In genomic region chrX:77446029-77446585, GRCh38 we compare ENCODE assay signal across 8 cellular contexts. TPM values are rescaled to one million over a fixed set of nuclear protein-coding genes. Genes with fewer than 3 reads are reported as not detected.
A peak's percentile ranks its signal among the peaks of the same experiment; 100 is the strongest.
DNase-seq lines count a peak whose midpoint lies in the region; ATAC-seq, FAIRE-seq and TF ChIP-seq lines count a peak whose summit lies in the region.

No MANE protein-coding gene starts in this region.

- H3K36me3 ChIP-seq in bronchial epithelial cell (ENCODE audit: control insufficient read depth, insufficient read depth, low read length) = no peaks in the 10 kb centered on the region
- no peaks in the 10 kb centered on the region for H3K36me3 ChIP-seq in right lobe of liver
- no peaks in the 10 kb centered on the region for H3K36me3 ChIP-seq in tibial artery
- no peaks in the 10 kb centered on the region for H3K36me3 ChIP-seq in PC-3 (ENCODE audit: low read depth, low read length)

- no peaks in the 10 kb centered on the region for H4K20me1 ChIP-seq in PC-3 (ENCODE audit: low read length)

- no peaks in the 10 kb centered on the region for H3K4me1 ChIP-seq in right lobe of liver
- H3K4me1 ChIP-seq in tibial artery = no peaks in the 10 kb centered on the region
- peaks cover 29% of the 10 kb centered on the region for H3K4me1 ChIP-seq in PC-3 (ENCODE audit: insufficient read depth, low read length)

- H3K9me3 ChIP-seq in right lobe of liver (no peaks in the 10 kb centered on the region), tibial artery (no peaks in the 10 kb centered on the region), PC-3 (ENCODE audit: low read length) (no peaks in the 10 kb centered on the region)

- WGBS in right lobe of liver (ENCODE audit: insufficient coverage, low coverage, low lambda C conversion rate, missing lambda C conversion rate) = 27% methylated on average over 8 of the region's 27 CpGs

- FAIRE-seq in bronchial epithelial cell (lab: Jason Lieb, UNC) = no peak

- H3K27me3 Mint-ChIP-seq in activated CD4-positive, alpha-beta T cell treated with anti-CD3 and anti-CD28 coated beads, Interleukin-2, amount 10 ng/mL, durations not matched to agents 7 days and 5 days = peaks cover 18% of the 10 kb centered on the region

- no peak overlapping the region for H3K27ac Mint-ChIP-seq in activated CD4-positive, alpha-beta T cell treated with anti-CD3 and anti-CD28 coated beads, Interleukin-2, amount 10 ng/mL, durations not matched to agents 7 days and 5 days

- peaks cover 17% of the 10 kb centered on the region for H3K4me1 Mint-ChIP-seq in activated CD4-positive, alpha-beta T cell treated with anti-CD3 and anti-CD28 coated beads, Interleukin-2, amount 10 ng/mL, durations not matched to agents 7 days and 5 days

- H3K79me2 ChIP-seq in PC-3 (ENCODE audit: low read length) = no peaks in the 10 kb centered on the region

- no peaks in the 10 kb centered on the region for H3K9me3 Mint-ChIP-seq in activated CD4-positive, alpha-beta T cell treated with anti-CD3 and anti-CD28 coated beads, Interleukin-2, amount 10 ng/mL, durations not matched to agents 7 days and 5 days

- POLR2A ChIA-PET in activated CD4-positive, alpha-beta T cell treated with anti-CD3 and anti-CD28 coated beads, Interleukin-2, amount 10 ng/mL, durations not matched to agents 7 days and 5 days (lab: Charles Lee) = no interaction called here
- POLR2A ChIA-PET in PC-3 (lab: Charles Lee; ENCODE audit: unreplicated experiment) = no interaction called here

- H2AFZ ChIP-seq in PC-3 (ENCODE audit: low read length) = no peak overlapping the region

- intact Hi-C loops in right lobe of liver (cut with DNase I) (no loop called here), tibial artery (cut with DNase I; ENCODE audit: low total_unique reads) (no loop called here), PC-3 (cut with micrococcal nuclease) (no loop called here)

- peak overlapping the region; percentile 61 for H3K4me3 Mint-ChIP-seq in activated CD4-positive, alpha-beta T cell treated with anti-CD3 and anti-CD28 coated beads, Interleukin-2, amount 10 ng/mL, durations not matched to agents 7 days and 5 days

- ATAC-seq in right lobe of liver = peak; percentile 55 to 72 (median 68)
- ATAC-seq in PC-3 = no peak
- no peak for ATAC-seq in HG02885 (IDR thresholded peaks at IDR 0.05; ENCODE audit: poor library complexity, unreplicated experiment)

- H3F3A ChIP-seq in PC-3 (ENCODE audit: low read length, unreplicated experiment) = no peaks in the 10 kb centered on the region

- no peaks in the 10 kb centered on the region for H3K36me3 Mint-ChIP-seq in activated CD4-positive, alpha-beta T cell treated with anti-CD3 and anti-CD28 coated beads, Interleukin-2, amount 10 ng/mL, durations not matched to agents 7 days and 5 days (ENCODE audit: low read depth)

- no peak overlapping the region for H3K4me2 ChIP-seq in PC-3 (ENCODE audit: low read length)

- TF ChIP-seq CTCF in bronchial epithelial cell (IDR thresholded peaks at IDR 0.05; ENCODE audit: insufficient read depth, low read length, severe bottlenecking) (peak; percentile 36), right lobe of liver (IDR thresholded peaks at IDR 0.05) (peak in 3 of 4 donors; percentile 32 to 50 (median 34)), tibial artery (IDR thresholded peaks at IDR 0.05) (peak in 1 of 2 experiments; percentile 5), PC-3 (conservative IDR thresholded peaks at IDR 0.05; ENCODE audit: low read depth, low read length) (no peak; the same call in 1 of the 2 replicates)

- no peak for DNase-seq in activated CD4-positive, alpha-beta T cell treated with anti-CD3 and anti-CD28 coated beads, Interleukin-2, amount 10 ng/mL, durations not matched to agents 7 days and 5 days
- no peak for DNase-seq in activated CD4-positive, alpha-beta T cell treated with anti-CD3 and anti-CD28 coated beads, Interleukin-2, amount 50 U/mL, for 4 hours
- DNase-seq in bronchial epithelial cell (ENCODE audit: low read depth) (no peak), right lobe of liver (peak; percentile 27 to 55 (median 29)), tibial artery (no peak), PC-3 (no peak)
- DNase-seq in stimulated activated naive CD4-positive, alpha-beta T cell (lab: John Stamatoyannopoulos, UW) = no peak

- H3K9me2 ChIP-seq in PC-3 (replicated peaks; ENCODE audit: low read length) = no peaks in the 10 kb centered on the region

- no peak for TF ChIP-seq POLR2A in right lobe of liver (IDR thresholded peaks at IDR 0.05)

- BruUV-seq in PC-3 (replicated peaks; lab: Mats Ljungman, UMichigan) = no TSS peak

- peak overlapping the region; percentile 20 for H3K4me3 ChIP-seq in bronchial epithelial cell (ENCODE audit: low read depth, low read length)
- peak overlapping the region; percentile 11 to 46 (median 33) for H3K4me3 ChIP-seq in right lobe of liver
- peak overlapping the region; percentile 44 to 53 for H3K4me3 ChIP-seq in tibial artery
- no peak overlapping the region for H3K4me3 ChIP-seq in PC-3 (ENCODE audit: low read length)

- H3K27ac ChIP-seq in right lobe of liver (no peak overlapping the region), tibial artery (peak overlapping the region in 1 of 2 donors; percentile 36), PC-3 (ENCODE audit: low read length) (no peak overlapping the region)

- H3K27me3 ChIP-seq in bronchial epithelial cell (ENCODE audit: control insufficient read depth, insufficient read depth, low read length) (no peaks in the 10 kb centered on the region), right lobe of liver (no peaks in the 10 kb centered on the region), tibial artery (no peaks in the 10 kb centered on the region), PC-3 (ENCODE audit: low read length) (no peaks in the 10 kb centered on the region)

- CTCF ChIA-PET in activated CD4-positive, alpha-beta T cell treated with anti-CD3 and anti-CD28 coated beads, Interleukin-2, amount 10 ng/mL, durations not matched to agents 7 days and 5 days (lab: Charles Lee) = interaction anchor here (0.5 to 0.6 kb wide), 2 partner anchors 295 to 680 kb away, joined by 4 to 5 read pairs; no protein-coding TSS in a partner anchor
- CTCF ChIA-PET in PC-3 (lab: Charles Lee) = no interaction called here

- no peak overlapping the region for H3K9ac ChIP-seq in PC-3 (ENCODE audit: low read length)

RNA-seq across cellular contexts. Expression of gene FGF16, which starts 1.1 kb away (rescaled TPM):
- total RNA-seq in activated CD4-positive, alpha-beta T cell treated with anti-CD3 and anti-CD28 coated beads, Interleukin-2, amount 10 ng/mL, durations not matched to agents 7 days and 5 days = not detected
- total RNA-seq in bronchial epithelial cell = not detected in 2 replicates
- total RNA-seq in right lobe of liver = not detected
- not detected in 2 replicates for total RNA-seq in PC-3 (2014; rRNA removed)

Comparison
In these comparisons a context has a peak if more than half of its experiments do, and no peak if none do; other contexts are left out.
1. DNase-seq: peak in right lobe of liver (3 of 3); none in activated CD4-positive, alpha-beta T cell treated with anti-CD3 and anti-CD28 coated beads, Interleukin-2, amount 10 ng/mL, durations not matched to agents 7 days and 5 days (single experiment), activated CD4-positive, alpha-beta T cell treated with anti-CD3 and anti-CD28 coated beads, Interleukin-2, amount 50 U/mL, for 4 hours (0 of 2), bronchial epithelial cell (single experiment), tibial artery (0 of 2), stimulated activated naive CD4-positive, alpha-beta T cell (0 of 6) and PC-3 (single experiment).
2. ATAC-seq: peak in right lobe of liver (4 of 4); none in PC-3 (single experiment) and HG02885 (single experiment).